20 cellular contexts compared by ENCODE assay signal in the genomic region with DNA sequence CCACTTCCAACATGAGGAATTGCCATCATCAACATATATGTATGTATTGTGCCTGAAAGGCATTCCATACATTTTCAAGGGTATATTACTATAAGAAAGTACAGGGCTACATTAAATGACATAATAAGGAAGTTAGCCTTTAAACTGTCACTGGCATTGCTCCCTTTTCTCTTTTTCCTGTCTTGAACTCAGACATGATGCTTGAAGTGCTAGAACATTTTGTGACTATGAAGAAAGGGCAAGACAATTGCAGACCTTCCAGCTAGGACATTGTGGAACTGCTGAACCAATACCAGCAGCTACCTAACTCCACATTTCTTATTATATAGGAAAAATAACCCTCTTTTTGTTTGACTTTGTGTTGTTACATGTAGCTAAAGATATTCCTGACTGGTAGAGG. TPM values are rescaled to one million over a fixed set of nuclear protein-coding genes. Genes with fewer than 3 reads are reported as not detected.
"Had no signal": no experiment of that assay in that cellular context is flagged by ENCODE, and none has a peak within 500 bp of the region (broad histone marks: within the 10 kb centered on the region; RNA-seq: fewer than 3 reads in every experiment).

No MANE protein-coding gene starts in this region.

- H3K4me3 ChIP-seq: K562, SJSA1 had no signal

- DNase-seq: activated B cell treated with CpG ODN at 0.5 μM for 24 hours; activated CD4-positive, alpha-beta T cell treated with anti-CD3 and anti-CD28 coated beads for 1 hour; activated CD4-positive, alpha-beta T cell treated with anti-CD3 and anti-CD28 coated beads, Interleukin-2, amount 10 ng/mL, durations not matched to agents 24 days and 14 days; activated CD4-positive, alpha-beta T cell treated with anti-CD3 and anti-CD28 coated beads, Interleukin-2, amount 50 U/mL, for 48 hours; activated CD8-positive, alpha-beta memory T cell treated with anti-CD3 and anti-CD28 coated beads for 24 hours; activated effector memory CD4-positive, alpha-beta T cell treated with anti-CD3 and anti-CD28 coated beads, Interleukin-2, amount 50 U/mL, for 16 hours; activated naive CD4-positive, alpha-beta T cell treated with Interleukin-2 at 50 U/mL for 16 hours; activated naive CD8-positive, alpha-beta T cell treated with anti-CD3 and anti-CD28 coated beads, Interleukin-2, amount 50 U/mL, for 24 hours; activated T-cell treated with anti-CD3 and anti-CD28 coated beads, Interleukin-2, amount 50 U/mL, for 4 hours; amniotic stem cell; NCI-H1105 treated with DMSO at 0.1 percent for 48 hours; NCI-H146; NCI-H187 treated with DMSO at 0.1 percent for 48 hours; NCI-H2081 treated with DMSO at 0.1 percent for 48 hours; NCI-H446; SHP77; T-helper 17 cell; T-helper 9 cell had no signal

- H3K27me3 ChIP-seq: SJSA1 had no signal

- H3K27ac ChIP-seq: SJSA1 had no signal

- H3K9me3 ChIP-seq: SJSA1 had no signal

- H3K36me3 ChIP-seq: SJSA1 had no signal

RNA-seq across cellular contexts. Expression of gene TSPAN2, which starts 2.9 kb away (rescaled TPM):
- total RNA-seq: K562 had no signal
